ENCODE assay signal across 13 cellular contexts in the genomic region with DNA sequence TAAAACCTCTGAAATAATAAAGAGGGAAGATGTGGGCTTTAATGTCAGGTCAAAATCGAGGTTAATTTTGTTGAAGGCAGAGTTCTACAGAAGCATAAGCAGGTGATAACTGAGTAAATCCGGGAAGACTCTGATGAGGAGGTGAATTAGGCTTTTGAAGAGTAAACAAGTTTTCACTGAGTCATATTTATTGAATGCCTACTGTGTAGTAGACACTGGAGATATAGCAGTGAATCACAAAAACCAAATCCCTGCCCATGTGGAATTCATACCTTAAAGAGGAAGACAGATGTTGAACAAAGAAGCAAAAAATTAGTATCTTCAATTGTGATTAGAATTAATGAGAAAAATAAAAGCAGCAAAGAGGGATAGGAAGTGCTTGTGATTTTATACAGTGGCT. TPM values are rescaled to one million over a fixed set of nuclear protein-coding genes. Genes with fewer than 3 reads are reported as not detected.
DNase-seq lines count a peak whose midpoint lies in the region; ATAC-seq and TF ChIP-seq lines count a peak whose summit lies in the region.
"Had no signal": no experiment of that assay in that cellular context is flagged by ENCODE, and none has a peak within 500 bp of the region (broad histone marks: within the 10 kb centered on the region; RNA-seq: fewer than 3 reads in every experiment).

No MANE protein-coding gene starts in this region.

- CTCF ChIA-PET in RWPE1 (lab: Yijun Ruan, JAX) = no interaction called here

- DNase-seq in EH (ENCODE audit: low read depth) (peak; percentile 32), HS-5 (ENCODE audit: low read depth) (peak; percentile 15), RWPE1 (ENCODE audit: low spot score) (peak; percentile 17), kidney tubule cell (ENCODE audit: low spot score) (peak; percentile 42), NCI-H446 treated with DMSO at 0.1 percent for 48 hours (lab: John Stamatoyannopoulos, UW) (no peak), left cardiac atrium (no peak), NCI-H1105 treated with DMSO at 0.1 percent for 48 hours (lab: John Stamatoyannopoulos, UW) (no peak)
- no peak for DNase-seq in activated naive CD4-positive, alpha-beta T cell treated with Interleukin-2 at 50 U/mL for 16 hours
- DNase-seq: NCI-H2029, NCI-H524 had no signal

- no peak for ATAC-seq in left cardiac atrium
- ATAC-seq: GM12878 had no signal

- H3K27ac ChIP-seq in RWPE1 = no peak overlapping the region
- H3K27ac ChIP-seq: C4-2B, HL-60 had no signal

- no peak for TF ChIP-seq CTCF in RWPE1 (conservative IDR thresholded peaks at IDR 0.05; ENCODE audit: low read depth)

- intact Hi-C loops in left cardiac atrium (cut with DNase I) = no loop called here

- POLR2A ChIA-PET in RWPE1 (lab: Yijun Ruan, JAX; ENCODE audit: low non-redundant PET) = no interaction called here

RNA-seq across cellular contexts. Expression of gene BHLHE41, which starts 46.9 kb away (rescaled TPM):
- 10 to 100 TPM; 18.6 to 35.8 TPM for total RNA-seq in left cardiac atrium

Comparison
In these comparisons a context has a peak if more than half of its experiments do, and no peak if none do; other contexts are left out.
1. DNase-seq: peak in EH (single experiment), HS-5 (single experiment), RWPE1 (single experiment) and kidney tubule cell (single experiment); none in activated naive CD4-positive, alpha-beta T cell treated with Interleukin-2 at 50 U/mL for 16 hours (single experiment), NCI-H446 treated with DMSO at 0.1 percent for 48 hours (single experiment), left cardiac atrium (single experiment) and NCI-H1105 treated with DMSO at 0.1 percent for 48 hours (single experiment).